ENCODE assay signal across 20 cellular contexts in the genomic region with DNA sequence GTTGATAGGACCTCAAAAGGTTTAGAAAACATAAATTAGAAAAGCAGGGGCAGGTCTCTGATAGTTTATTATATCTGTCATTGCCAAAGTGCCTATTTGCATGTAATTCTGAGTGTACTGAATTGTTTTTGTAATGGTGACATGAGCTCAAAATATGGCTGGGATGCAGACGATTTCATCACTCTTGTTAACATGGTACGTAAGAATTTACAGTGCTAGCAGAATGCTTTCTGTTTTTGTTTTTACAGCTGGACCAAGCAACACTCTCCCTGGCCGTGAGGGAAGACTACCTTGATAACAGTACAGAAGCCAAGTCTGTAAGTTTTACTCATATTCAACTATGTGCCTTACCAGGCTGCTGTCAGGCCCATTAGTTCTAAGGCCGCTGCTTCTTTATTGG. TPM values are rescaled to one million over a fixed set of nuclear protein-coding genes. Genes with fewer than 3 reads are reported as not detected.
DNase-seq lines count a peak whose midpoint lies in the region; ATAC-seq lines count a peak whose summit lies in the region.
"Had no signal": no experiment of that assay in that cellular context is flagged by ENCODE, and none has a peak within 500 bp of the region (broad histone marks: within the 10 kb centered on the region; RNA-seq: fewer than 3 reads in every experiment).

No MANE protein-coding gene starts in this region.

- peak overlapping the region; percentile 13 for H3K27ac Mint-ChIP-seq in activated CD4-positive, alpha-beta memory T cell treated with anti-CD3 and anti-CD28 coated beads for 36 hours
- H3K27ac Mint-ChIP-seq in activated CD4-positive, alpha-beta memory T cell treated with anti-CD3 and anti-CD28 coated beads, Interleukin-2, amount 10 ng/mL, durations not matched to agents 7 days and 5 days, result no peak overlapping the region
- H3K27ac Mint-ChIP-seq: effector memory CD8-positive, alpha-beta T cell; memory B cell; naive B cell; T-helper 2 cell treated with Interferon-gamma antibody and Interleukin-4, amounts not matched to agents 5 μg/mL and 100 μg/mL, for 36 hours; WTC11 had no signal

- POLR2A ChIA-PET in activated CD4-positive, alpha-beta memory T cell treated with anti-CD3 and anti-CD28 coated beads for 36 hours (lab: Charles Lee), result no interaction called here
- POLR2A ChIA-PET in activated CD4-positive, alpha-beta memory T cell treated with anti-CD3 and anti-CD28 coated beads, Interleukin-2, amount 10 ng/mL, durations not matched to agents 7 days and 5 days (lab: Charles Lee), result no interaction called here

- CTCF ChIA-PET in activated CD4-positive, alpha-beta memory T cell treated with anti-CD3 and anti-CD28 coated beads for 36 hours (lab: Charles Lee), result interaction anchor here (0.6 to 1.4 kb wide), 2 partner anchors 10 to 46 kb away, joined by 3 to 4 read pairs; no protein-coding TSS in a partner anchor
- CTCF ChIA-PET in activated CD4-positive, alpha-beta memory T cell treated with anti-CD3 and anti-CD28 coated beads, Interleukin-2, amount 10 ng/mL, durations not matched to agents 7 days and 5 days (lab: Charles Lee), result no interaction called here

- no peak overlapping the region for H3K4me3 Mint-ChIP-seq in activated CD4-positive, alpha-beta memory T cell treated with anti-CD3 and anti-CD28 coated beads for 36 hours
- H3K4me3 Mint-ChIP-seq in activated CD4-positive, alpha-beta memory T cell treated with anti-CD3 and anti-CD28 coated beads, Interleukin-2, amount 10 ng/mL, durations not matched to agents 7 days and 5 days, result no peak overlapping the region
- H3K4me3 Mint-ChIP-seq: effector memory CD8-positive, alpha-beta T cell; memory B cell; naive B cell; T-helper 2 cell treated with Interferon-gamma antibody and Interleukin-4, amounts not matched to agents 5 μg/mL and 100 μg/mL, for 36 hours; WTC11 had no signal

- peaks cover 13% of the 10 kb centered on the region for H3K4me1 Mint-ChIP-seq in activated CD4-positive, alpha-beta memory T cell treated with anti-CD3 and anti-CD28 coated beads for 36 hours (ENCODE audit: low read depth)
- no peaks in the 10 kb centered on the region for H3K4me1 Mint-ChIP-seq in activated CD4-positive, alpha-beta memory T cell treated with anti-CD3 and anti-CD28 coated beads, Interleukin-2, amount 10 ng/mL, durations not matched to agents 7 days and 5 days
- H3K4me1 Mint-ChIP-seq: memory B cell, naive B cell had no signal

- peaks cover 2% of the 10 kb centered on the region for H3K36me3 Mint-ChIP-seq in activated CD4-positive, alpha-beta memory T cell treated with anti-CD3 and anti-CD28 coated beads for 36 hours
- H3K36me3 Mint-ChIP-seq in activated CD4-positive, alpha-beta memory T cell treated with anti-CD3 and anti-CD28 coated beads, Interleukin-2, amount 10 ng/mL, durations not matched to agents 7 days and 5 days (ENCODE audit: low read depth), result no peaks in the 10 kb centered on the region
- H3K36me3 Mint-ChIP-seq: memory B cell, WTC11 had no signal

- no peaks in the 10 kb centered on the region for H3K27me3 Mint-ChIP-seq in activated CD4-positive, alpha-beta memory T cell treated with anti-CD3 and anti-CD28 coated beads for 36 hours
- H3K27me3 Mint-ChIP-seq in activated CD4-positive, alpha-beta memory T cell treated with anti-CD3 and anti-CD28 coated beads, Interleukin-2, amount 10 ng/mL, durations not matched to agents 7 days and 5 days, result no peaks in the 10 kb centered on the region
- H3K27me3 Mint-ChIP-seq: effector memory CD8-positive, alpha-beta T cell; memory B cell; naive B cell had no signal

- no peak for DNase-seq in activated CD4-positive, alpha-beta memory T cell treated with anti-CD3 and anti-CD28 coated beads for 36 hours
- no peak for DNase-seq in activated CD4-positive, alpha-beta memory T cell treated with anti-CD3 and anti-CD28 coated beads, Interleukin-2, amount 10 ng/mL, durations not matched to agents 7 days and 5 days
- DNase-seq in LHCN-M2 (ENCODE audit: low read depth) (peak; percentile 40), dermis microvascular lymphatic vessel endothelial cell (ENCODE audit: low read depth in 2 of 2) (peak; percentile 30 to 78), left kidney (ENCODE audit: low read depth, low spot score) (peak; percentile 6), RPMI8226 (no peak)
- DNase-seq: amniotic stem cell; C1 segment of cervical spinal cord; effector memory CD8-positive, alpha-beta T cell; naive B cell; NCI-H1417 treated with DMSO at 0.1 percent for 48 hours; NCI-H524 treated with DMSO at 0.1 percent for 48 hours; testis had no signal

- intact Hi-C loops in activated CD4-positive, alpha-beta memory T cell treated with anti-CD3 and anti-CD28 coated beads for 36 hours (cut with micrococcal nuclease), result no loop called here

- no peak for ATAC-seq in HG03439 (IDR thresholded peaks at IDR 0.05; ENCODE audit: unreplicated experiment)
- no peak for ATAC-seq in HG03139 (IDR thresholded peaks at IDR 0.05; ENCODE audit: unreplicated experiment)
- ATAC-seq: effector memory CD8-positive, alpha-beta T cell; SK-N-SH treated with all-trans-retinoic acid at 6 μM for 48 hours; WTC11 had no signal

- H3K9me3 Mint-ChIP-seq in activated CD4-positive, alpha-beta memory T cell treated with anti-CD3 and anti-CD28 coated beads for 36 hours, result no peaks in the 10 kb centered on the region
- no peaks in the 10 kb centered on the region for H3K9me3 Mint-ChIP-seq in activated CD4-positive, alpha-beta memory T cell treated with anti-CD3 and anti-CD28 coated beads, Interleukin-2, amount 10 ng/mL, durations not matched to agents 7 days and 5 days
- H3K9me3 Mint-ChIP-seq: effector memory CD8-positive, alpha-beta T cell; memory B cell; T-helper 2 cell treated with Interferon-gamma antibody and Interleukin-4, amounts not matched to agents 5 μg/mL and 100 μg/mL, for 36 hours; WTC11 had no signal

RNA-seq across cellular contexts. Expression of a gene that starts 58.1 kb away (rescaled TPM):
- 1 to 10 TPM; 2.1 to 3.2 TPM for total RNA-seq in activated CD4-positive, alpha-beta memory T cell treated with anti-CD3 and anti-CD28 coated beads for 36 hours
- total RNA-seq in activated CD4-positive, alpha-beta memory T cell treated with anti-CD3 and anti-CD28 coated beads, Interleukin-2, amount 10 ng/mL, durations not matched to agents 7 days and 5 days, result under 1 TPM; 0.10 to 0.23 TPM
- total RNA-seq in LHCN-M2 (2014; rRNA removed) (0.75 and 0.83 TPM in 2 replicates), dermis microvascular lymphatic vessel endothelial cell (0.63 and 0.64 TPM in 2 replicates)
- polyA plus RNA-seq in LHCN-M2 (2012), result 0.05 TPM
- total RNA-seq: right atrium auricular region had no signal

Comparison
In these comparisons a context has a peak if more than half of its experiments do, and no peak if none do; other contexts are left out.
1. DNase-seq: peak in LHCN-M2 (single experiment), dermis microvascular lymphatic vessel endothelial cell (2 of 2) and left kidney (single experiment); none in activated CD4-positive, alpha-beta memory T cell treated with anti-CD3 and anti-CD28 coated beads for 36 hours (single experiment), activated CD4-positive, alpha-beta memory T cell treated with anti-CD3 and anti-CD28 coated beads, Interleukin-2, amount 10 ng/mL, durations not matched to agents 7 days and 5 days (single experiment) and RPMI8226 (single experiment).